Comparison of ENCODE assay signal across 8 cellular contexts in the genomic region with DNA sequence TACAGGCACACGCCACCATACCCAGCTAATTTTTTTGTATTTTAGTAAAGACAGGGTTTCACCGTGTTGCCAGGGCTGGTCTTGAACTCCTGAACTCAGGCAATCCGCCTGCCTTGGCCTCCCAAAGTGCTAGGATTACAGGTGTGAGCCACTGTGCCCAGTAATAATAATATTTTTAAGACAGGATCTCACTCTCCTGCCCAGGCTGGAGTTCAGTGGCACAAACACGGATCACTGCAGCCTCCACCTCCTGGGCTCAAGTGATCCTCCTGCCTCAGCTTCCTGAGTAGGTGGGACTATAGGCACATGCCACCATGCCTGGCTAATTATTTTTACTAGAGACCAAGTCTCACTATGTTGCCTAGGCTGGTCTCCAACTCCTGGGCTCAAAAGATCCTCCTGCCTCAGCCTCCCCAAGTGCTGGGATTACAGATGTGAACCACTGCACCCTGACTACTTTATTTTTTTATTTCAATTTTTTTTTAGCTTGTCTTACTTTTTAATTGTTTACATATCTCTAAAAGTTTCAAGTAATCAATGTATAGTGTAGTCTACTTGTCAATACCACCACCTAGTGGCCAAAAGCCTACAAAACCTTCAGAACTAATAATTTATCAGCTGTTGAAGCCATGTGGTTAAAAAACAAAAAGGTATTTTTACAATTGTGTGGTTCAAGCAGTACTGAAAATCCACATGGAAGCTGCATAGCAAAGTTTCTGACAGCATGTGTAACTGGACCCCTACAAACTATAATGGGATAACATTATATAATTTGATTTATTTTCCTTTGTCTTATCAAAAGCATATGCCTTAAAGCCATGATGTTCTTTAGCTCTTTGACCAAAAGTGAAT. TPM values are rescaled to one million over a fixed set of nuclear protein-coding genes. Genes with fewer than 3 reads are reported as not detected.
DNase-seq lines count a peak whose midpoint lies in the region; ATAC-seq, FAIRE-seq and TF ChIP-seq lines count a peak whose summit lies in the region.

No MANE protein-coding gene starts in this region.

- in situ Hi-C loops in transverse colon (cut with MboI; ENCODE audit: low pct_ligation_motif_present in 1 of 4, low pct_unique_long_range_greater_than_20kb in 1 of 4, low sequenced_read_pairs in 3 of 4), result loop anchor here (5.0 to 25.0 kb wide), 6 partner anchors 139 to 427 kb away; a partner anchor contains a TSS

- ATAC-seq in left lobe of liver (peak; percentile 83), HG03442 (IDR thresholded peaks at IDR 0.05; ENCODE audit: unreplicated experiment) (no peak)

- H3K9me3 ChIP-seq in KOPT-K1 (ENCODE audit: insufficient read depth, low read length, poor library complexity, severe bottlenecking) (no peaks in the 10 kb centered on the region), transverse colon (no peaks in the 10 kb centered on the region)

- CTCF ChIA-PET in GM10248 (lab: Yijun Ruan, JAX), result interaction anchor here (0.6 to 6.2 kb wide), 71 partner anchors 10 to 1220 kb away, joined by 3 to 101 read pairs (median 4); a partner anchor contains a TSS

- peak overlapping the region; percentile 37 for H3K27ac ChIP-seq in KOPT-K1 (ENCODE audit: low read depth, low read length, poor library complexity, severe bottlenecking)
- no peak overlapping the region for H3K27ac ChIP-seq in transverse colon

- WGBS in transverse colon (ENCODE audit: low coverage in 1 of 2), 2 donors, result 60% methylated on average over 4 of the region's 4 CpGs; no CpG with 5 or more reads in 1 of the 2 donors

- H3K4me3 ChIP-seq in AG09309 (ENCODE audit: control insufficient read depth, low read depth, low read length) (no peak overlapping the region), bronchial epithelial cell (ENCODE audit: low read depth, low read length) (no peak overlapping the region), transverse colon (no peak overlapping the region)

- TF ChIP-seq EP300 in transverse colon (IDR thresholded peaks at IDR 0.05; ENCODE audit: low read depth), result no peak

- TF ChIP-seq CTCF in AG09309 (IDR thresholded peaks at IDR 0.05; ENCODE audit: control insufficient read depth, insufficient read depth, low read depth, low read length, missing control alignments), result peak; percentile 53
- peak; percentile 63 for TF ChIP-seq CTCF in GM10248 (IDR thresholded peaks at IDR 0.05; ENCODE audit: control extremely low read depth, extremely low read depth, low read depth, missing control alignments)
- peak; percentile 46 for TF ChIP-seq CTCF in bronchial epithelial cell (IDR thresholded peaks at IDR 0.05; ENCODE audit: insufficient read depth, low read length, severe bottlenecking)
- TF ChIP-seq CTCF in transverse colon (IDR thresholded peaks at IDR 0.05), result peak; percentile 68 to 88 (median 78)

- H3K27me3 ChIP-seq in bronchial epithelial cell (ENCODE audit: control insufficient read depth, insufficient read depth, low read length), result no peaks in the 10 kb centered on the region
- H3K27me3 ChIP-seq in transverse colon, result no peaks in the 10 kb centered on the region

- intact Hi-C loops in transverse colon (cut with DNase I; ENCODE audit: low total_unique reads), result no loop called here

- POLR2A ChIA-PET in GM10248 (lab: Yijun Ruan, JAX), result interaction anchor here (0.8 kb wide), 1 partner anchor 336 kb away, joined by 10 read pairs; no protein-coding TSS in a partner anchor

- H3K4me1 ChIP-seq in transverse colon, result peaks cover 9 to 37% (median 26%) of the 10 kb centered on the region in 4 donors

- no peak for TF ChIP-seq POLR2A in transverse colon (IDR thresholded peaks at IDR 0.05)

- FAIRE-seq in bronchial epithelial cell (lab: Jason Lieb, UNC), result no peak

- H3K36me3 ChIP-seq in KOPT-K1 (ENCODE audit: insufficient read depth, low read length) (peaks cover 47% of the 10 kb centered on the region), bronchial epithelial cell (ENCODE audit: control insufficient read depth, insufficient read depth, low read length) (peaks cover 3% of the 10 kb centered on the region), transverse colon (peaks cover 0 to 10% (median 0%) of the 10 kb centered on the region in 4 donors)

- DNase-seq in AG09309 (ENCODE audit: low read depth), result peak; percentile 72
- DNase-seq in GM10248 (ENCODE audit: extremely low spot score), result no peak
- DNase-seq in RPMI7951 (ENCODE audit: low read depth), result peak; percentile 62
- DNase-seq in bronchial epithelial cell (ENCODE audit: low read depth), result peak; percentile 60
- DNase-seq in left lobe of liver (ENCODE audit: low spot score), result no peak
- peak; percentile 23 for DNase-seq in transverse colon

RNA-seq across cellular contexts. Expression of a gene that starts 10.4 kb away (rescaled TPM):
- total RNA-seq in RPMI7951 (2014; rRNA removed; shearing (Covaris generic)), result 18.9 and 19.0 TPM in 2 replicates
- total RNA-seq in bronchial epithelial cell, result 14.7 and 23.4 TPM in 2 replicates
- 13.4 TPM for total RNA-seq in left lobe of liver
- total RNA-seq in transverse colon, result 10 to 100 TPM in 2 of 4 donors, 1 to 10 TPM in 2; 6.4 to 15.1 (median 10.4) TPM

Comparison
In these comparisons a context has a peak if more than half of its experiments do, and no peak if none do; other contexts are left out.
1. DNase-seq: peak in AG09309 (single experiment), RPMI7951 (single experiment), bronchial epithelial cell (single experiment) and transverse colon (single experiment); none in GM10248 (single experiment) and left lobe of liver (single experiment).
2. Peak in every context shown above with its lines, with median percentiles within 50 percentile points of each other: CTCF ChIP-seq.